1 cellular context compared by ENCODE assay signal in the genomic region with DNA sequence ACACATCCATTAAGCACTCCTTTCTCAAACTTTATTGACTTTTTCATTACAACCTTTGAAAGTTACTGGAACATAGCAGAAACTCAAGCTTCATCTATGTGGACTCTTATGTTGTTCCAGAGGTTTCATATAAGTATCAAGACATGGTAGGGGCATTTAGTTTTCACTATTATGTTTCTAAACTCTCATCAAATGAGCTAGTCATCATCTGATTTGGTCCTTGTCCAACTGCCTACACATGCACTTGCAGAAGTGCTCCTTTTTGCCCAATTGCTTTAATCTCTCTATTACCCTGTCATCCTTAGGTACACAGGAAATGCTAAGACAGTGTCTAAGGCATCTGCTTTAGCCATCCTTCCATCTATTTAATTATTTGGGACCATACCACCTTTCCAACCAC.
TF ChIP-seq lines count a peak whose summit lies in the region.

No MANE protein-coding gene starts in this region.

TF ChIP-seq in HCT116, 20 proteins besides CTCF, POLR2A, EP300 and RAD21 (continued from another document):
- TF ChIP-seq ZBTB33 (IDR thresholded peaks at IDR 0.05; ENCODE audit: extremely low read depth, insufficient replicate concordance, low read length), result no peak
